Comparison of ENCODE assay signal across 20 cellular contexts in the genomic region with DNA sequence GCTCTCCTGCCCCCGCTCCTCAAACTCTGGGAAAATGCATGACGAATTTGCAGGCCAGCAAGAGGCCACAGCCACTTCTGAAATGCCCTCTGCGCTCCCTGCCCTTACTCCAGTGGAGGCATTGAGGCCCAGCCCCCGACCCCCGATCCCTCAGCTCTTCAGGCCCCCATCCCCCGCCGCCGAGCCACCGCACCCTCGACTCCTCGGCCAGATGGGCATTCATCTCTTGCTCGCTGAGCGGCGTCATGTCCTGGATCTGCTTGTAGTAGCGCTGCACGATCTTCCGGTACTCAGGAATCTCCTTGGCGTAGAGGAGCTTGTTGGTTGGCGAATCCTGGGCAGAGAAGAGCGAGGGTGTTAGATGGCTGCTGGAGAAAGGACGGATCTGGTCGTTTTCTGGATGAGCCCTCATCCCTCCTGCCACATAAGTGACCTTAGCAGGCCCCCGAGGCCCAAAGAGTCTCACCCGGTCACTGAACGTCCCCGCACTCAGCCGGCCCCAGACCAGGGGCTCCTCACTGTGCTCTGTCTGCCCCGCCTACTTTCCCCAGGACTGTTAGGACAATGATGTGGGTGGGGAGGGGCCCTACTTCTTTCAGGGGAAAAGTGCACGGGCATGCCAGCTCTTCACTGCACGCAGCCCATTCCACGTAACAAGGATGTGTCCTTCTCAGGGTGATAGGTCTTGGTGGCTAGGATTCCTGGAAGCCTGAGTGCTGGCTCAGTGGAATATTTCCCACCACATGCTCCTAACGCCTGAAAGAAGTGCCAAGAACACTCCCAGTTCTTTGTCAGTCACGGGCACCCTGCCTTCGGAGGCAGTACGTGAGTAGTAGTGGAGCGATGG. TPM values are rescaled to one million over a fixed set of nuclear protein-coding genes. Genes with fewer than 3 reads are reported as not detected.
DNase-seq lines count a peak whose midpoint lies in the region; ATAC-seq and TF ChIP-seq lines count a peak whose summit lies in the region.
"Had no signal": no experiment of that assay in that cellular context is flagged by ENCODE, and none has a peak within 500 bp of the region (broad histone marks: within the 10 kb centered on the region; RNA-seq: fewer than 3 reads in every experiment).

No MANE protein-coding gene starts in this region.

- H3K4me3 Mint-ChIP-seq in endodermal cell, result no peak overlapping the region
- H3K4me3 Mint-ChIP-seq: neural crest cell; T-helper 1 cell treated with Interleukin-12 subunit alpha and Interleukin-12 subunit beta and Interleukin-4 antibody, amounts not matched to agents 30 μg/mL and 1 μg/mL, for 36 hours had no signal

- H3K9me3 Mint-ChIP-seq in endodermal cell, result no peaks in the 10 kb centered on the region
- H3K9me3 Mint-ChIP-seq: neural crest cell; T-helper 1 cell treated with Interleukin-12 subunit alpha and Interleukin-12 subunit beta and Interleukin-4 antibody, amounts not matched to agents 30 μg/mL and 1 μg/mL, for 36 hours had no signal

- H3K36me3 ChIP-seq in endodermal cell (ENCODE audit: control insufficient read depth, insufficient read depth, low read length), result no peaks in the 10 kb centered on the region
- H3K36me3 ChIP-seq in mucosa of descending colon (ENCODE audit: low read depth), result no peaks in the 10 kb centered on the region
- H3K36me3 ChIP-seq in thoracic aorta, result peaks cover 11% of the 10 kb centered on the region

- DNase-seq in GM04504 (ENCODE audit: low read depth) (peak; percentile 74), endodermal cell (no peak), mucosa of descending colon (peak in 2 of 3 donors; percentile 20 to 49), thoracic aorta (ENCODE audit: low spot score) (no peak), HuH-7.5 (ENCODE audit: low spot score) (no peak)
- DNase-seq in central memory CD4-positive, alpha-beta T cell, result no peak
- DNase-seq: activated CD4-positive, alpha-beta T cell treated with anti-CD3 and anti-CD28 coated beads for 48 hours; activated T-cell treated with anti-CD3 and anti-CD28 coated beads, Interleukin-2, amount 50 U/mL, for 1 hour; amniotic stem cell; effector CD8-positive, alpha-beta T cell; EL; NCI-H1930; NCI-H69 had no signal

- H3K9me3 ChIP-seq in endodermal cell (ENCODE audit: control insufficient read depth, low read length) (no peaks in the 10 kb centered on the region), mucosa of descending colon (no peaks in the 10 kb centered on the region), thoracic aorta (no peaks in the 10 kb centered on the region)

- H3K27ac Mint-ChIP-seq in endodermal cell, result peak overlapping the region; percentile 45
- H3K27ac Mint-ChIP-seq: T-helper 1 cell treated with Interleukin-12 subunit alpha and Interleukin-12 subunit beta and Interleukin-4 antibody, amounts not matched to agents 30 μg/mL and 1 μg/mL, for 36 hours had no signal

- 90 to 97% methylated on average over 21 to 36 of the region's 36 CpGs for WGBS in endodermal cell (ENCODE audit: insufficient coverage in 1 of 2, insufficient read length in 1 of 2), 2 experiments

- intact Hi-C loops in mucosa of descending colon (cut with DNase I, micrococcal nuclease), result no loop called here

- peaks cover 27% of the 10 kb centered on the region for H3K4me1 Mint-ChIP-seq in endodermal cell

- no peaks in the 10 kb centered on the region for H3K27me3 ChIP-seq in endodermal cell (ENCODE audit: control insufficient read depth, insufficient read depth, low read length, poor library complexity, severe bottlenecking)
- no peaks in the 10 kb centered on the region for H3K27me3 ChIP-seq in thoracic aorta (replicated peaks; ENCODE audit: insufficient read depth)

- no peaks in the 10 kb centered on the region for H3K4me1 ChIP-seq in endodermal cell (ENCODE audit: control insufficient read depth, insufficient read depth, low read length)
- H3K4me1 ChIP-seq in mucosa of descending colon (ENCODE audit: low read depth), result peaks cover 6% of the 10 kb centered on the region
- H3K4me1 ChIP-seq in thoracic aorta (ENCODE audit: control insufficient read depth in 1 of 2, low read depth in 2 of 2), result peaks cover 57 to 93% of the 10 kb centered on the region in 2 donors

- H3K36me3 Mint-ChIP-seq in endodermal cell (ENCODE audit: low read depth), result peaks cover 27% of the 10 kb centered on the region

- H3K27ac ChIP-seq in endodermal cell (ENCODE audit: low read depth, low read length) (peak overlapping the region; percentile 17), thoracic aorta (peak overlapping the region; percentile 41 to 86)
- H3K27ac ChIP-seq: C4-2B had no signal

- no peaks in the 10 kb centered on the region for H3K27me3 Mint-ChIP-seq in endodermal cell (ENCODE audit: insufficient read depth)

- H3K9ac ChIP-seq in endodermal cell (ENCODE audit: extremely low read depth, low read length, poor library complexity, severe bottlenecking), result no peak overlapping the region

- no peak overlapping the region for H3K4me3 ChIP-seq in endodermal cell (ENCODE audit: low read length)
- no peak overlapping the region for H3K4me3 ChIP-seq in mucosa of descending colon
- H3K4me3 ChIP-seq in thoracic aorta, result peak overlapping the region; percentile 19

- TF ChIP-seq CTCF in endodermal cell (conservative IDR thresholded peaks at IDR 0.05) (no peak), mucosa of descending colon (IDR thresholded peaks at IDR 0.05) (no peak), thoracic aorta (IDR thresholded peaks at IDR 0.05) (no peak)

- ATAC-seq in mucosa of descending colon (no peak), thoracic aorta (ENCODE audit: insufficient number of reproducible peaks, low FRiP score, low read depth) (peak; percentile 46), HG02798 (IDR thresholded peaks at IDR 0.05; ENCODE audit: poor library complexity, unreplicated experiment) (no peak), HG03342 (IDR thresholded peaks at IDR 0.05; ENCODE audit: unreplicated experiment) (no peak)
- ATAC-seq: left lobe of liver had no signal

RNA-seq across cellular contexts. Expression of gene H1-8, which starts 14.1 kb away (rescaled TPM):
- not detected for total RNA-seq in endodermal cell
- not detected for polyA plus RNA-seq in endodermal cell (2013, experiment 1 of 2)
- polyA plus RNA-seq in endodermal cell (2013, experiment 2 of 2), result not detected
- total RNA-seq in mucosa of descending colon, result not detected
- not detected for total RNA-seq in thoracic aorta
- total RNA-seq: left lobe of liver, neural crest cell, urinary bladder had no signal
- polyA plus RNA-seq: urinary bladder had no signal

RNA-seq across cellular contexts. Expression of gene RHO, which starts 28.7 kb away (rescaled TPM):
- under 1 TPM; 0.22 to 0.26 TPM for total RNA-seq in endodermal cell
- not detected for polyA plus RNA-seq in endodermal cell (2013, experiment 1 of 2)
- not detected for polyA plus RNA-seq in endodermal cell (2013, experiment 2 of 2)
- not detected for total RNA-seq in mucosa of descending colon
- not detected for total RNA-seq in thoracic aorta
- total RNA-seq: left lobe of liver, neural crest cell, urinary bladder had no signal
- polyA plus RNA-seq: urinary bladder had no signal

RNA-seq across cellular contexts. Expression of gene PLXND1, which starts 49.4 kb away (rescaled TPM):
- total RNA-seq in endodermal cell (10 to 100 TPM; 73.1 to 83.2 TPM), mucosa of descending colon (10 to 100 TPM; 26.8 to 57.1 (median 48.1) TPM), thoracic aorta (100 to 1,000 TPM; 207 to 246 TPM)
- polyA plus RNA-seq in endodermal cell (2013, experiment 1 of 2), result 58.8 TPM
- 68.1 TPM for polyA plus RNA-seq in endodermal cell (2013, experiment 2 of 2)

Comparison
In these comparisons a context has a peak if more than half of its experiments do, and no peak if none do; other contexts are left out.
1. DNase-seq: peak in GM04504 (single experiment) and mucosa of descending colon (2 of 3); none in endodermal cell (single experiment), thoracic aorta (single experiment), HuH-7.5 (single experiment) and central memory CD4-positive, alpha-beta T cell (single experiment).